ENCODE assay signal across 1 cellular context in genomic region chr1:87331319-87332269, GRCh38.
A peak's percentile ranks its signal among the peaks of the same experiment; 100 is the strongest.
TF ChIP-seq lines count a peak whose summit lies in the region.

No MANE protein-coding gene starts in this region.

TF ChIP-seq in K562, 482 proteins besides CTCF, POLR2A, EP300 and RAD21 (continued from another document and continues in another):
- TF ChIP-seq ZBTB49 (CRISPR knock-in tag; IDR thresholded peaks at IDR 0.05; ENCODE audit: borderline replicate concordance), result 0 out of 2 replicates have a peak, but pooled peaks have one; percentile 13
- no peak for TF ChIP-seq SIN3A (IDR thresholded peaks at IDR 0.05; ENCODE audit: borderline replicate concordance in 2 of 2, control insufficient read depth in 1 of 2, low read depth in 2 of 2, low read length in 2 of 2)
- TF ChIP-seq, protein P1, sequence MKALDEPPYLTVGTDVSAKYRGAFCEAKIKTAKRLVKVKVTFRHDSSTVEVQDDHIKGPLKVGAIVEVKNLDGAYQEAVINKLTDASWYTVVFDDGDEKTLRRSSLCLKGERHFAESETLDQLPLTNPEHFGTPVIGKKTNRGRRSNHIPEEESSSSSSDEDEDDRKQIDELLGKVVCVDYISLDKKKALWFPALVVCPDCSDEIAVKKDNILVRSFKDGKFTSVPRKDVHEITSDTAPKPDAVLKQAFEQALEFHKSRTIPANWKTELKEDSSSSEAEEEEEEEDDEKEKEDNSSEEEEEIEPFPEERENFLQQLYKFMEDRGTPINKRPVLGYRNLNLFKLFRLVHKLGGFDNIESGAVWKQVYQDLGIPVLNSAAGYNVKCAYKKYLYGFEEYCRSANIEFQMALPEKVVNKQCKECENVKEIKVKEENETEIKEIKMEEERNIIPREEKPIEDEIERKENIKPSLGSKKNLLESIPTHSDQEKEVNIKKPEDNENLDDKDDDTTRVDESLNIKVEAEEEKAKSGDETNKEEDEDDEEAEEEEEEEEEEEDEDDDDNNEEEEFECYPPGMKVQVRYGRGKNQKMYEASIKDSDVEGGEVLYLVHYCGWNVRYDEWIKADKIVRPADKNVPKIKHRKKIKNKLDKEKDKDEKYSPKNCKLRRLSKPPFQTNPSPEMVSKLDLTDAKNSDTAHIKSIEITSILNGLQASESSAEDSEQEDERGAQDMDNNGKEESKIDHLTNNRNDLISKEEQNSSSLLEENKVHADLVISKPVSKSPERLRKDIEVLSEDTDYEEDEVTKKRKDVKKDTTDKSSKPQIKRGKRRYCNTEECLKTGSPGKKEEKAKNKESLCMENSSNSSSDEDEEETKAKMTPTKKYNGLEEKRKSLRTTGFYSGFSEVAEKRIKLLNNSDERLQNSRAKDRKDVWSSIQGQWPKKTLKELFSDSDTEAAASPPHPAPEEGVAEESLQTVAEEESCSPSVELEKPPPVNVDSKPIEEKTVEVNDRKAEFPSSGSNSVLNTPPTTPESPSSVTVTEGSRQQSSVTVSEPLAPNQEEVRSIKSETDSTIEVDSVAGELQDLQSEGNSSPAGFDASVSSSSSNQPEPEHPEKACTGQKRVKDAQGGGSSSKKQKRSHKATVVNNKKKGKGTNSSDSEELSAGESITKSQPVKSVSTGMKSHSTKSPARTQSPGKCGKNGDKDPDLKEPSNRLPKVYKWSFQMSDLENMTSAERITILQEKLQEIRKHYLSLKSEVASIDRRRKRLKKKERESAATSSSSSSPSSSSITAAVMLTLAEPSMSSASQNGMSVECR (CRISPR knock-in tag; IDR thresholded peaks at IDR 0.05), result peak; percentile 59; the same call in 1 of the 2 replicates
- TF ChIP-seq CEBPB (tag; IDR thresholded peaks at IDR 0.05), result peak; percentile 91
- TF ChIP-seq RBBP5 (IDR thresholded peaks at IDR 0.05; ENCODE audit: borderline replicate concordance, insufficient read depth, low read length, poor library complexity, severe bottlenecking), result peak; percentile 72
- peak; percentile 31; the same call in 1 of the 2 replicates for TF ChIP-seq POLR2AphosphoS2 (IDR thresholded peaks at IDR 0.05; ENCODE audit: low read length)
- peak; percentile 11; the same call in 1 of the 2 replicates for TF ChIP-seq ZNF740 (CRISPR knock-in tag; IDR thresholded peaks at IDR 0.05)
- TF ChIP-seq ZNF740 (tag; IDR thresholded peaks at IDR 0.05), result no peak
- TF ChIP-seq MYNN (IDR thresholded peaks at IDR 0.05), result no peak
- no peak for TF ChIP-seq MYNN (CRISPR knock-in tag; IDR thresholded peaks at IDR 0.05)
- TF ChIP-seq, protein P2, sequence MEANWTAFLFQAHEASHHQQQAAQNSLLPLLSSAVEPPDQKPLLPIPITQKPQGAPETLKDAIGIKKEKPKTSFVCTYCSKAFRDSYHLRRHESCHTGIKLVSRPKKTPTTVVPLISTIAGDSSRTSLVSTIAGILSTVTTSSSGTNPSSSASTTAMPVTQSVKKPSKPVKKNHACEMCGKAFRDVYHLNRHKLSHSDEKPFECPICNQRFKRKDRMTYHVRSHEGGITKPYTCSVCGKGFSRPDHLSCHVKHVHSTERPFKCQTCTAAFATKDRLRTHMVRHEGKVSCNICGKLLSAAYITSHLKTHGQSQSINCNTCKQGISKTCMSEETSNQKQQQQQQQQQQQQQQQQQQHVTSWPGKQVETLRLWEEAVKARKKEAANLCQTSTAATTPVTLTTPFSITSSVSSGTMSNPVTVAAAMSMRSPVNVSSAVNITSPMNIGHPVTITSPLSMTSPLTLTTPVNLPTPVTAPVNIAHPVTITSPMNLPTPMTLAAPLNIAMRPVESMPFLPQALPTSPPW (CRISPR knock-in tag; IDR thresholded peaks at IDR 0.05), result peak; percentile 80; the same call in 1 of the 2 replicates
- 0 out of 4 replicates have a peak, but pooled peaks of 1 of the 2 experiments have one; percentile 52 for TF ChIP-seq MNT (conservative IDR thresholded peaks at IDR 0.05)
- TF ChIP-seq CEBPG (CRISPR knock-in tag; IDR thresholded peaks at IDR 0.05), result peak; percentile 38; the same call in 1 of the 2 replicates
- peak in 1 of 2 experiments; percentile 59; a peak in 2 of 4 replicates for TF ChIP-seq CEBPG (tag; conservative IDR thresholded peaks at IDR 0.05 in 1 of 2, IDR thresholded peaks at IDR 0.05 in 1 of 2)
- TF ChIP-seq ZNF445 (CRISPR knock-in tag; IDR thresholded peaks at IDR 0.05; ENCODE audit: low read depth), result no peak
- 0 out of 2 replicates have a peak, but pooled peaks have one; percentile 16 for TF ChIP-seq NR2C1 (IDR thresholded peaks at IDR 0.05)
- no peak for TF ChIP-seq NR2C1 (tag; IDR thresholded peaks at IDR 0.05)
- no peak for TF ChIP-seq BHLHE40 (IDR thresholded peaks at IDR 0.05; ENCODE audit: low read length)
- TF ChIP-seq KDM5B (IDR thresholded peaks at IDR 0.05; ENCODE audit: insufficient replicate concordance, low read depth, low read length), result peak; percentile 43
- TF ChIP-seq NRF1 (conservative IDR thresholded peaks at IDR 0.05 in 1 of 2, IDR thresholded peaks at IDR 0.05 in 1 of 2), result peak; percentile 20 to 25; a peak in 1 of 4 replicates
- no peak for TF ChIP-seq SRSF1 (IDR thresholded peaks at IDR 0.05; ENCODE audit: low read depth, low read length)
- TF ChIP-seq RBFOX2 (IDR thresholded peaks at IDR 0.05; ENCODE audit: low read depth, low read length), result peak; percentile 54; the same call in 1 of the 2 replicates
- TF ChIP-seq ZKSCAN3 (CRISPR knock-in tag; IDR thresholded peaks at IDR 0.05), result no peak
- no peak for TF ChIP-seq CBX2 (IDR thresholded peaks at IDR 0.05; ENCODE audit: insufficient read depth, low read length, poor library complexity, severe bottlenecking)
- peak; percentile 26; the same call in 1 of the 2 replicates for TF ChIP-seq PHF8 (IDR thresholded peaks at IDR 0.05; ENCODE audit: borderline replicate concordance, low read length)
- TF ChIP-seq TCF3 (CRISPR knock-in tag; IDR thresholded peaks at IDR 0.05), result no peak
- peak; percentile 62 for TF ChIP-seq POLR2G (IDR thresholded peaks at IDR 0.05; ENCODE audit: low read depth, low read length)
- TF ChIP-seq NCOR1 (IDR thresholded peaks at IDR 0.05), result no peak
- no peak for TF ChIP-seq CUX1 (CRISPR knock-in tag; IDR thresholded peaks at IDR 0.05)
- TF ChIP-seq, protein P3, sequence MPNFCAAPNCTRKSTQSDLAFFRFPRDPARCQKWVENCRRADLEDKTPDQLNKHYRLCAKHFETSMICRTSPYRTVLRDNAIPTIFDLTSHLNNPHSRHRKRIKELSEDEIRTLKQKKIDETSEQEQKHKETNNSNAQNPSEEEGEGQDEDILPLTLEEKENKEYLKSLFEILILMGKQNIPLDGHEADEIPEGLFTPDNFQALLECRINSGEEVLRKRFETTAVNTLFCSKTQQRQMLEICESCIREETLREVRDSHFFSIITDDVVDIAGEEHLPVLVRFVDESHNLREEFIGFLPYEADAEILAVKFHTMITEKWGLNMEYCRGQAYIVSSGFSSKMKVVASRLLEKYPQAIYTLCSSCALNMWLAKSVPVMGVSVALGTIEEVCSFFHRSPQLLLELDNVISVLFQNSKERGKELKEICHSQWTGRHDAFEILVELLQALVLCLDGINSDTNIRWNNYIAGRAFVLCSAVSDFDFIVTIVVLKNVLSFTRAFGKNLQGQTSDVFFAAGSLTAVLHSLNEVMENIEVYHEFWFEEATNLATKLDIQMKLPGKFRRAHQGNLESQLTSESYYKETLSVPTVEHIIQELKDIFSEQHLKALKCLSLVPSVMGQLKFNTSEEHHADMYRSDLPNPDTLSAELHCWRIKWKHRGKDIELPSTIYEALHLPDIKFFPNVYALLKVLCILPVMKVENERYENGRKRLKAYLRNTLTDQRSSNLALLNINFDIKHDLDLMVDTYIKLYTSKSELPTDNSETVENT (CRISPR knock-in tag; IDR thresholded peaks at IDR 0.05), result 0 out of 2 replicates have a peak, but pooled peaks have one; percentile 12
- no peak for TF ChIP-seq NFIX (CRISPR knock-in tag; IDR thresholded peaks at IDR 0.05; ENCODE audit: low read depth)
- peak in 1 of 2 experiments; percentile 26; a peak in 2 of 4 replicates for TF ChIP-seq HDAC1 (IDR thresholded peaks at IDR 0.05)
- TF ChIP-seq FOXK2 (conservative IDR thresholded peaks at IDR 0.05 in 1 of 2, IDR thresholded peaks at IDR 0.05 in 1 of 2; ENCODE audit: low read depth in 2 of 2), result 0 out of 4 replicates have a peak, but pooled peaks of 1 of the 2 experiments have one; percentile 14
- TF ChIP-seq ZBTB7A (IDR thresholded peaks at IDR 0.05; ENCODE audit: borderline replicate concordance, control insufficient read depth, low read depth, low read length), result peak; percentile 78; the same call in 1 of the 2 replicates
- no peak for TF ChIP-seq SMAD3 (CRISPR knock-in tag; conservative IDR thresholded peaks at IDR 0.05)
- no peak for TF ChIP-seq KLF13 (tag; IDR thresholded peaks at IDR 0.05; ENCODE audit: borderline replicate concordance, low read depth)
- TF ChIP-seq SIRT6 (IDR thresholded peaks at IDR 0.05; ENCODE audit: low read depth, low read length), result no peak
- TF ChIP-seq FOXA3 (CRISPR knock-in tag; conservative IDR thresholded peaks at IDR 0.05 in 1 of 2, IDR thresholded peaks at IDR 0.05 in 1 of 2), result peak in 1 of 2 experiments; percentile 36; a peak in 1 of 4 replicates
- TF ChIP-seq, protein P4, sequence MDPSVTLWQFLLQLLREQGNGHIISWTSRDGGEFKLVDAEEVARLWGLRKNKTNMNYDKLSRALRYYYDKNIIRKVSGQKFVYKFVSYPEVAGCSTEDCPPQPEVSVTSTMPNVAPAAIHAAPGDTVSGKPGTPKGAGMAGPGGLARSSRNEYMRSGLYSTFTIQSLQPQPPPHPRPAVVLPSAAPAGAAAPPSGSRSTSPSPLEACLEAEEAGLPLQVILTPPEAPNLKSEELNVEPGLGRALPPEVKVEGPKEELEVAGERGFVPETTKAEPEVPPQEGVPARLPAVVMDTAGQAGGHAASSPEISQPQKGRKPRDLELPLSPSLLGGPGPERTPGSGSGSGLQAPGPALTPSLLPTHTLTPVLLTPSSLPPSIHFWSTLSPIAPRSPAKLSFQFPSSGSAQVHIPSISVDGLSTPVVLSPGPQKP (CRISPR knock-in tag; IDR thresholded peaks at IDR 0.05), result no peak
- peak; percentile 46; the same call in 1 of the 2 replicates for TF ChIP-seq RB1 (IDR thresholded peaks at IDR 0.05; ENCODE audit: low read depth)
- TF ChIP-seq MAZ (CRISPR knock-in tag; conservative IDR thresholded peaks at IDR 0.05 in 1 of 2, IDR thresholded peaks at IDR 0.05 in 1 of 2), result 0 out of 4 replicates have a peak, but pooled peaks of 1 of the 2 experiments have one; percentile 13
- no peak for TF ChIP-seq EHMT2 (IDR thresholded peaks at IDR 0.05)
